ENCODE assay signal across 8 cellular contexts in the genomic region with DNA sequence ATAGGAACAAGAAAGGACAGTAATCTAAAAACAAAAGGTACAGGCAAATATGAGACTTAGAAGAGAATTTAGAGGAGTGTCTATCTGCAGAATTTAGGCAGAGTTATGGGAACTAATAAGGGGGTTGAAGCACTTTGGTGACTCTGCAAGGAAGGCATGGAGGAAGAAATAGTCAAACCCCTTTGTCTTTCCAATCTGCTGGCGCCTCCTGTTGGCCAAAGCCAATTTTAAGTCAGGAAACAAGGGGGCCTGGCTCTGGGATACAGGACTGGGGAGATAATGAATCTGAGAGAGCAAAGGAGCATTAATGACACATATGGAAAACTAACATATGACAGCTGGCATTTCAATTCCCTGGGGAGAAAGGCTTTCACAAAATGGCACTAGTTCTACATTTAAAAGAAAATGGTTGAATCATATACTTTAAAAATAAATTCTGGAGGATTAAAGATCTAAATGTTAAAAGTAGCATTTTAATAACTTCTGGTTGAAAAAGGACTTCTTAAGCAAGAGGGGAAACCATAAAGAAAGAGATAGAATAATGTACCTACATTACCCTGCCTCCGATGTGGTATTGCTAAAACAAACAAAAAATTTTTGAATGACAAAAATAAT. TPM values are rescaled to one million over a fixed set of nuclear protein-coding genes. Genes with fewer than 3 reads are reported as not detected.
DNase-seq lines count a peak whose midpoint lies in the region; ATAC-seq and TF ChIP-seq lines count a peak whose summit lies in the region.

No MANE protein-coding gene starts in this region.

- no peak overlapping the region for H3K9ac ChIP-seq in MM.1S (ENCODE audit: low read length)

- CTCF ChIA-PET in RWPE1 (lab: Yijun Ruan, JAX): interaction anchor here (0.6 kb wide), 1 partner anchor 305 kb away, joined by 3 read pairs; no protein-coding TSS in a partner anchor

- H3K27me3 ChIP-seq in cardiac muscle cell (no peaks in the 10 kb centered on the region), MM.1S (replicated peaks; ENCODE audit: insufficient read depth, low read length) (no peaks in the 10 kb centered on the region), dorsolateral prefrontal cortex (no peaks in the 10 kb centered on the region)

- H2AFZ ChIP-seq in MM.1S (ENCODE audit: low read length): no peak overlapping the region

- no peak overlapping the region for H3K27ac ChIP-seq in cardiac muscle cell
- H3K27ac ChIP-seq in MM.1S (ENCODE audit: low read length): no peak overlapping the region
- H3K27ac ChIP-seq in RWPE1: no peak overlapping the region
- no peak overlapping the region for H3K27ac ChIP-seq in dorsolateral prefrontal cortex

- ATAC-seq in left colon: peak; percentile 37

- intact Hi-C loops in cardiac septum (cut with DNase I) (no loop called here), left colon (cut with DNase I, micrococcal nuclease) (no loop called here), dorsolateral prefrontal cortex (cut with DNase I) (no loop called here)

- H4K20me1 ChIP-seq in MM.1S (ENCODE audit: insufficient read depth, low read length): no peaks in the 10 kb centered on the region

- no peaks in the 10 kb centered on the region for H3K79me2 ChIP-seq in MM.1S (ENCODE audit: low read length)

- no peak overlapping the region for H3K4me3 ChIP-seq in cardiac muscle cell
- no peak overlapping the region for H3K4me3 ChIP-seq in MM.1S (ENCODE audit: low read length)
- no peak overlapping the region for H3K4me3 ChIP-seq in dorsolateral prefrontal cortex

- H3K4me1 ChIP-seq in cardiac muscle cell (ENCODE audit: low read depth) (no peaks in the 10 kb centered on the region), MM.1S (ENCODE audit: low read length) (no peaks in the 10 kb centered on the region)

- no peaks in the 10 kb centered on the region for H3F3A ChIP-seq in MM.1S (ENCODE audit: insufficient read depth, low read length)

- no peaks in the 10 kb centered on the region for H3K9me2 ChIP-seq in MM.1S (replicated peaks; ENCODE audit: insufficient read depth, low read length)

- peak; percentile 78 for TF ChIP-seq CTCF in cardiac muscle cell (IDR thresholded peaks at IDR 0.05; ENCODE audit: low read depth, low read length)
- TF ChIP-seq CTCF in MM.1S (IDR thresholded peaks at IDR 0.05; ENCODE audit: low read length): peak; percentile 53
- TF ChIP-seq CTCF in RWPE1 (conservative IDR thresholded peaks at IDR 0.05; ENCODE audit: low read depth): no peak
- peak in 18 of 56 donors; percentile 6 to 41 (median 20) for TF ChIP-seq CTCF in dorsolateral prefrontal cortex (IDR thresholded peaks at IDR 0.05 in 54 of 56, conservative IDR thresholded peaks at IDR 0.05 in 2 of 56; ENCODE audit: low read depth in 1 of 56, partially characterized antibody in 56 of 56)

- peak; percentile 54 to 72 for DNase-seq in cardiac muscle cell (ENCODE audit: low read depth in 1 of 2, low spot score in 1 of 2)
- no peak for DNase-seq in cardiac septum (ENCODE audit: low spot score)
- DNase-seq in MM.1S: peak; percentile 21
- peak; percentile 24 for DNase-seq in activated naive CD4-positive, alpha-beta T cell treated with anti-CD3 and anti-CD28 coated beads, Interleukin-2, amount 50 U/mL, for 16 hours
- DNase-seq in left colon: peak in 1 of 2 donors; percentile 47
- DNase-seq in activated effector memory CD4-positive, alpha-beta T cell treated with anti-CD3 and anti-CD28 coated beads, Interleukin-2, amount 50 U/mL, for 16 hours: no peak
- DNase-seq in RWPE1 (ENCODE audit: low spot score): no peak
- DNase-seq in dorsolateral prefrontal cortex: no peak

- POLR2A ChIA-PET in RWPE1 (lab: Yijun Ruan, JAX; ENCODE audit: low non-redundant PET): no interaction called here

- H3K36me3 ChIP-seq in cardiac muscle cell (no peaks in the 10 kb centered on the region), MM.1S (replicated peaks; ENCODE audit: insufficient read depth, low read length) (no peaks in the 10 kb centered on the region)

- no peaks in the 10 kb centered on the region for H3K9me3 ChIP-seq in cardiac muscle cell (ENCODE audit: low read depth)
- no peaks in the 10 kb centered on the region for H3K9me3 ChIP-seq in MM.1S (replicated peaks; ENCODE audit: insufficient read depth, low read length)

- H3K4me2 ChIP-seq in MM.1S (ENCODE audit: low read depth, low read length): no peak overlapping the region

RNA-seq across cellular contexts. Expression of a gene that starts 48.5 kb away (rescaled TPM):
- total RNA-seq in cardiac muscle cell: 257 and 295 TPM in 2 replicates
- polyA plus RNA-seq in cardiac muscle cell: 420 and 558 TPM in 2 replicates
- total RNA-seq in cardiac septum: 15.7 TPM
- total RNA-seq in left colon: 1 to 10 TPM; 5.7 to 7.8 TPM
- total RNA-seq in dorsolateral prefrontal cortex: 10 to 100 TPM; 13.5 to 65.4 (median 26.9) TPM

Comparison
In these comparisons a context has a peak if more than half of its experiments do, and no peak if none do; other contexts are left out.
1. DNase-seq: peak in cardiac muscle cell (2 of 2), MM.1S (single experiment) and activated naive CD4-positive, alpha-beta T cell treated with anti-CD3 and anti-CD28 coated beads, Interleukin-2, amount 50 U/mL, for 16 hours (single experiment); none in cardiac septum (single experiment), activated effector memory CD4-positive, alpha-beta T cell treated with anti-CD3 and anti-CD28 coated beads, Interleukin-2, amount 50 U/mL, for 16 hours (single experiment), RWPE1 (single experiment) and dorsolateral prefrontal cortex (0 of 10).